ENCODE assay signal across 1 cellular context in genomic region chr7:2376351-2377154, GRCh38.
A peak's percentile ranks its signal among the peaks of the same experiment; 100 is the strongest.
TF ChIP-seq lines count a peak whose summit lies in the region.

No MANE protein-coding gene starts in this region.

TF ChIP-seq in GM12878, 131 proteins besides CTCF, POLR2A, EP300 and RAD21:
- TF ChIP-seq CHD4 (IDR thresholded peaks at IDR 0.05) (no peak), POLR2AphosphoS5 (IDR thresholded peaks at IDR 0.05; ENCODE audit: low read length) (peak; percentile 72)
